Comparison of ENCODE assay signal across 11 cellular contexts in the genomic region with DNA sequence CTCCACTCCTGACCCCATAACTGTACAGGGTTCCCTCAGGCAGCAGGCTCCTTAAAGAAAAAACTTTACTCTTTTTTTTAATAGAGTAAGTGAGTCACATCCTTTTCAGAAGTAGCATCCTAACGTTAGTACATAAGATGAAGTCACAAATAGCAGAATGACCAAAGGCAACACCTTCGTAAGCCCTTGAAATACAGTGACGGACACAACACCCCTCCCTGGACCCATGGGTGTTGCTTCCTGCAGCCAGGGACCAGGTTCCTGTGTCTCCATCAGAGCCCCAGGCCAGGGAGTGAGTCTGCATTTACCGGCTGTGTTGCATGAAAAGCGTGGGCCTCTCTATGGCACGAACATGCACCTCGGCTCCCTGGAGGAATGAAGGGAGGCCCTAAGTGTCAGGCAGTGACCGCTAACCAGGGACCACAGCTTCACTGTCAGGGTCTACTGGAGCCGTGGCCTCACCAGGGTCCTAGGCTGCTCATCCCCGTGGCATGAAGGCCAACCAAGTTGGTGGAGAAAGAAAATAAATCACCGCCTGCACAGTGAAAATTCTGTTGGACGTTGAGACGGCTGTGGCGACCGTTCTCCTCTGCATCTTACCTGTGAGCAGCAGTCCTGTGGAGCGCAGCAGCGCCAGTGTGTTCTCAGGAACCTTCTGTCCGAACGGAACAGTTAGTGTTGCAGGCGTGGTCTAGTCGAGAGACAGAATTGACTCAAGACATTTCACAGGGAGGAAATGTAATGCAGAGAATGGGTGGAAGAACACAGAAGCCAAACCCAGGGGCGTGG.
"Had no signal": no experiment of that assay in that cellular context is flagged by ENCODE, and none has a peak within 500 bp of the region (broad histone marks: within the 10 kb centered on the region; RNA-seq: fewer than 3 reads in every experiment).

No MANE protein-coding gene starts in this region.

- H3K4me1 ChIP-seq: right atrium auricular region, transverse colon had no signal

- H3K9me3 ChIP-seq: right atrium auricular region, transverse colon had no signal

- H3K79me2 ChIP-seq: hepatocyte had no signal

- H3K27ac ChIP-seq: hepatocyte, right atrium auricular region, transverse colon had no signal

- H3K4me3 ChIP-seq: hepatocyte, right atrium auricular region, transverse colon had no signal

- H2AFZ ChIP-seq: hepatocyte had no signal

- DNase-seq: activated CD4-positive, alpha-beta T cell treated with anti-CD3 and anti-CD28 coated beads, Interleukin-2, amount 50 U/mL, for 48 hours; activated CD4-positive, CD25-positive, alpha-beta regulatory T cell treated with anti-CD3 and anti-CD28 coated beads, Interleukin-2, amount 50 U/mL, for 72 hours; activated CD8-positive, alpha-beta memory T cell treated with anti-CD3 and anti-CD28 coated beads, Interleukin-2, amount 10 ng/mL, durations not matched to agents 7 days and 5 days; activated gamma-delta T cell treated with Interleukin-2 at 50 U/mL for 16 hours; activated naive CD8-positive, alpha-beta T cell treated with anti-CD3 and anti-CD28 coated beads, Interleukin-2, amount 10 ng/mL, durations not matched to agents 7 days and 5 days; activated T-cell treated with anti-CD3 and anti-CD28 coated beads, Interleukin-2, amount 50 U/mL, for 4 hours; mesendoderm; transverse colon had no signal

- H3K36me3 ChIP-seq: right atrium auricular region, transverse colon had no signal

- H3K4me2 ChIP-seq: hepatocyte had no signal

- ATAC-seq: activated CD8-positive, alpha-beta memory T cell treated with anti-CD3 and anti-CD28 coated beads, Interleukin-2, amount 10 ng/mL, durations not matched to agents 7 days and 5 days; activated T-cell treated with anti-CD3 and anti-CD28 coated beads, Interleukin-2, amount 50 U/mL, for 4 hours; stimulated activated effector memory CD8-positive, alpha-beta T cell treated with anti-CD3 and anti-CD28 coated beads, Interleukin-12 subunit alpha, Interleukin-12 subunit beta, amount 100 ng/mL, for 72 hours had no signal

- H3K27me3 ChIP-seq: hepatocyte, right atrium auricular region, transverse colon had no signal
